In the genomic region with DNA sequence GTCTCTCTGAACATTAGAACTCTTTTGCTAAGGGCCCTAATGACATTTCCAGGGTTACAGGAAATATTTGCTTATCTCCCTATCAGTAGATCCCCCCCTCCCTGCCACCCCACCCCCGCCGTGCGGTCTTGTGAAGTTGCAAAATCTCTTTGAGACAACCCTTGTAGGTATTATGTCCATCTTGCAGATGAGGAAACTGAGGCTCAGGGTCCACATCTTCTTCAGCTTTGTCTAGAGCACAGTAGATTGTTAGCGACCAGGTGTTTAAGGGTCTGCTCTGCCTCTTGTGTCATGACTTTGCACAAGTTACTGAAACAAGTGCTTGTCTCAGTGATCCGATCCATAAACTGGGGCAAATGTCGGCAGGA, we compare ENCODE assay signal across 18 cellular contexts.
"Had no signal": no experiment of that assay in that cellular context is flagged by ENCODE, and none has a peak within 500 bp of the region (broad histone marks: within the 10 kb centered on the region; RNA-seq: fewer than 3 reads in every experiment).

No MANE protein-coding gene starts in this region.

- DNase-seq: cortex of kidney; dorsolateral prefrontal cortex; effector memory CD4-positive, alpha-beta T cell; esophagus squamous epithelium; foreskin fibroblast; kidney glomerular epithelial cell; naive thymus-derived CD8-positive, alpha-beta T cell; nucleus accumbens; ovary; stimulated activated CD4-positive, alpha-beta T cell treated with anti-CD3 and anti-CD28 coated beads, Interleukin-12 subunit alpha, Interleukin-12 subunit beta, amount 100 ng/mL, for 4 hours; stimulated activated naive CD4-positive, alpha-beta T cell; thyroid gland had no signal

- FAIRE-seq: small intestine had no signal

- H3K27me3 ChIP-seq: dorsolateral prefrontal cortex, gastroesophageal sphincter, neural progenitor cell, ovary, right atrium auricular region, suprapubic skin, thyroid gland had no signal

- ATAC-seq: gastroesophageal sphincter; naive thymus-derived CD8-positive, alpha-beta T cell had no signal

- H3K9ac ChIP-seq: neural progenitor cell had no signal

- H2AFZ ChIP-seq: neural progenitor cell had no signal

- H3K9me3 ChIP-seq: esophagus squamous epithelium, gastroesophageal sphincter, mucosa of descending colon, ovary, right atrium auricular region, suprapubic skin, thyroid gland had no signal

- H3K36me3 ChIP-seq: esophagus squamous epithelium, gastroesophageal sphincter, neural progenitor cell, ovary, right atrium auricular region, suprapubic skin, thyroid gland had no signal

- H3K27ac ChIP-seq: dorsolateral prefrontal cortex, esophagus squamous epithelium, gastroesophageal sphincter, neural progenitor cell, ovary, right atrium auricular region, suprapubic skin, thyroid gland had no signal

- H3K4me2 ChIP-seq: neural progenitor cell had no signal

- H3K4me1 ChIP-seq: esophagus squamous epithelium, gastroesophageal sphincter, neural progenitor cell, right atrium auricular region, suprapubic skin had no signal

- H3K4me3 ChIP-seq: dorsolateral prefrontal cortex, esophagus squamous epithelium, gastroesophageal sphincter, mucosa of descending colon, neural progenitor cell, ovary, right atrium auricular region, suprapubic skin, thyroid gland had no signal
